17 cellular contexts compared by ENCODE assay signal in the genomic region with DNA sequence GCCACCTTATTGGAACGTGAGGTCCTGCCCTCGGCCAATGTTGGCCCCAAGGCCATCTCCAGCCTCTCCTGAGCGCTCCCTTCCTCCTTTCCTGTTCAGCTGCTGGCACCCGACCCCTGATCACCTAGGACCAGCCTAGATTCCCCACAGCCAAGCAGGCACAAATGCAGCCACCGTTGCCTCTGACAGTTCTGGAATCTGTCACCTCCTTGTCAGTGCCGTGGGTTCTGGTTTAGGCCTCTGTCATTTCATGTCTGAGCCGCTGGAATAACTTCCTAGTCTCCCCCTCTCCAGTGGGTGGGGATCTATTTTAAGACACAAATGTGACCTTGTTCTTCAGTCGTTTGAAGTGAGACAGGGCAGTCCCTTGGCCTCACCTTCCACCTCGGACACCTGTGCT. TPM values are rescaled to one million over a fixed set of nuclear protein-coding genes. Genes with fewer than 3 reads are reported as not detected.
"Had no signal": no experiment of that assay in that cellular context is flagged by ENCODE, and none has a peak within 500 bp of the region (broad histone marks: within the 10 kb centered on the region; RNA-seq: fewer than 3 reads in every experiment).

No MANE protein-coding gene starts in this region.

- H3K27ac Mint-ChIP-seq: activated CD8-positive, alpha-beta memory T cell treated with anti-CD3 and anti-CD28 coated beads, Interleukin-2, amount 10 ng/mL, durations not matched to agents 7 days and 5 days; activated naive CD8-positive, alpha-beta T cell treated with anti-CD3 and anti-CD28 coated beads for 36 hours; naive thymus-derived CD8-positive, alpha-beta T cell; T-helper 2 cell treated with Interferon-gamma antibody and Interleukin-4, amounts not matched to agents 5 μg/mL and 100 μg/mL, for 36 hours had no signal

- ATAC-seq: activated CD8-positive, alpha-beta memory T cell treated with anti-CD3 and anti-CD28 coated beads, Interleukin-2, amount 10 ng/mL, durations not matched to agents 7 days and 5 days; activated T-cell treated with anti-CD3 and anti-CD28 coated beads, Interleukin-2, amount 50 U/mL, for 4 hours; gastrocnemius medialis; naive thymus-derived CD8-positive, alpha-beta T cell had no signal

- H3K36me3 Mint-ChIP-seq: naive thymus-derived CD8-positive, alpha-beta T cell had no signal

- H3K4me3 Mint-ChIP-seq: activated CD8-positive, alpha-beta memory T cell treated with anti-CD3 and anti-CD28 coated beads, Interleukin-2, amount 10 ng/mL, durations not matched to agents 7 days and 5 days; activated naive CD8-positive, alpha-beta T cell treated with anti-CD3 and anti-CD28 coated beads for 36 hours; activated T-cell treated with anti-CD3 and anti-CD28 coated beads, Interleukin-2, amount 50 U/mL, for 4 hours; naive thymus-derived CD8-positive, alpha-beta T cell; T-helper 2 cell treated with Interferon-gamma antibody and Interleukin-4, amounts not matched to agents 5 μg/mL and 100 μg/mL, for 36 hours had no signal

- H3K9me3 Mint-ChIP-seq: activated naive CD8-positive, alpha-beta T cell treated with anti-CD3 and anti-CD28 coated beads for 36 hours; activated T-cell treated with anti-CD3 and anti-CD28 coated beads, Interleukin-2, amount 50 U/mL, for 4 hours; naive thymus-derived CD8-positive, alpha-beta T cell; T-helper 2 cell treated with Interferon-gamma antibody and Interleukin-4, amounts not matched to agents 5 μg/mL and 100 μg/mL, for 36 hours had no signal

- H3K4me1 ChIP-seq: breast epithelium, gastrocnemius medialis, lower lobe of right lung had no signal

- H3K9me3 ChIP-seq: breast epithelium, gastrocnemius medialis, lower lobe of right lung, stomach, thoracic aorta had no signal

- H3K4me1 Mint-ChIP-seq: activated CD8-positive, alpha-beta memory T cell treated with anti-CD3 and anti-CD28 coated beads, Interleukin-2, amount 10 ng/mL, durations not matched to agents 7 days and 5 days; activated naive CD8-positive, alpha-beta T cell treated with anti-CD3 and anti-CD28 coated beads for 36 hours; naive thymus-derived CD8-positive, alpha-beta T cell had no signal

- H3K27me3 ChIP-seq: breast epithelium, gastrocnemius medialis, stomach had no signal

- H3K27me3 Mint-ChIP-seq: activated CD8-positive, alpha-beta memory T cell treated with anti-CD3 and anti-CD28 coated beads, Interleukin-2, amount 10 ng/mL, durations not matched to agents 7 days and 5 days; activated naive CD8-positive, alpha-beta T cell treated with anti-CD3 and anti-CD28 coated beads for 36 hours; naive thymus-derived CD8-positive, alpha-beta T cell had no signal

- H3K4me3 ChIP-seq: breast epithelium, gastrocnemius medialis, lower lobe of right lung, stomach, thoracic aorta had no signal

- H3K27ac ChIP-seq: breast epithelium, gastrocnemius medialis, lower lobe of right lung, stomach, thoracic aorta had no signal

- H3K36me3 ChIP-seq: breast epithelium, gastrocnemius medialis had no signal

- DNase-seq: activated CD4-positive, alpha-beta T cell treated with anti-CD3 and anti-CD28 coated beads, Interleukin-2, amount 50 U/mL, for 1 hour; activated CD8-positive, alpha-beta memory T cell treated with anti-CD3 and anti-CD28 coated beads, Interleukin-2, amount 10 ng/mL, durations not matched to agents 7 days and 5 days; activated gamma-delta T cell treated with Interleukin-2 at 50 U/mL for 16 hours; activated naive CD8-positive, alpha-beta T cell treated with anti-CD3 and anti-CD28 coated beads for 36 hours; activated T-cell treated with anti-CD3 and anti-CD28 coated beads, Interleukin-2, amount 50 U/mL, for 4 hours; anterior cingulate cortex; gastrocnemius medialis; hippocampal formation; lower lobe of right lung; naive thymus-derived CD8-positive, alpha-beta T cell; stimulated activated CD4-positive, alpha-beta T cell treated with anti-CD3 and anti-CD28 coated beads, Interleukin-15, amount 100 ng/mL, for 24 hours; stimulated activated CD4-positive, alpha-beta T cell treated with anti-CD3 and anti-CD28 coated beads, Interleukin-4, amount 100 ng/mL, for 4 hours; stomach had no signal

RNA-seq across cellular contexts. Expression of a gene that starts 33.5 kb away (rescaled TPM):
- total RNA-seq: naive thymus-derived CD8-positive, alpha-beta T cell had no signal

RNA-seq across cellular contexts. Expression of a gene that starts 55.7 kb away (rescaled TPM):
- total RNA-seq: activated CD8-positive, alpha-beta memory T cell treated with anti-CD3 and anti-CD28 coated beads, Interleukin-2, amount 10 ng/mL, durations not matched to agents 7 days and 5 days; activated naive CD8-positive, alpha-beta T cell treated with anti-CD3 and anti-CD28 coated beads for 36 hours; mononuclear cell had no signal
- polyA plus RNA-seq: naive thymus-derived CD8-positive, alpha-beta T cell had no signal
